In the genomic region with DNA sequence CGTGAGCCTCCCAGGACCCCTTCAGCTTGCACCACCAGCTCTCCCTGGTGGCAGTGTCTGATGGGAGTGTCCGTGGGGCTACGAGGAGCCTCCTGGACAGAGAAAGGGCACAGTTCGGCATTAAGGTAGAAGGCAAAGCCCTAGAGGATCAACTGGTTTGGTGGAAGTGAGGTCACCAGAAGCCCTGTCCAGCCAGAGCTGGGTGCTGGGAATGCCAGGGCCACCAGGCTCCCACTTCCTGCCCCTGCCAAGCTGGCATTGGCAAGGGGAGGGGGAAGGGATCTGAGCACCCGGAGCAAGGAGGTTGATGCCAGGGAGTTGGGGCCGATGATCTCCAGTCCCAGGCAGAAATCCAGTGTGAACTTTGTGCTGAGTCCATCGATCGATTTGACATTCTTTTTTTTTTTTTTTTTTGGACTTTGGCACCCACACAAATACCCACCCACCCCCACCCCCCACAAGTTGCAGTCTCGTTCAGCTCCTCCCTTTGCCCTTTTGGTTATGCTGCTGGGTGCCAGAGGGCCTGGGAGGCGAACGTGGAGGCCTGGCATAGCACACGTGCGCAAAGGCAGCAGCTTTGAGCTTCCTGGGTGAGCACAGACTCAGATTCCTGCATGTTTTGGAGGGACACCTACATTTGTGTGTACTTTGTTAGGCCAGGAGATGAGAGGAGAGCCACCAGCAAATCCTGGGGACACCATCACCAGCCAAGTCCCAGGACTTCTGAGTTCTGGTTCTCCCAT, we compare ENCODE assay signal across 1 cellular context.
TF ChIP-seq lines count a peak whose summit lies in the region.

No MANE protein-coding gene starts in this region.

TF ChIP-seq in HepG2, 621 proteins besides CTCF, POLR2A, EP300 and RAD21 (continues in another document):
- TF ChIP-seq IRX3 (CRISPR knock-in tag; IDR thresholded peaks at IDR 0.05; ENCODE audit: borderline replicate concordance, low read depth) (peak; percentile 76; the same call in 1 of the 2 replicates), ZFYVE20 (CRISPR knock-in tag; IDR thresholded peaks at IDR 0.05; ENCODE audit: borderline replicate concordance, low read depth) (peak; percentile 61; the same call in 1 of the 2 replicates), SIX4 (CRISPR knock-in tag; IDR thresholded peaks at IDR 0.05) (no peak), THYN1 (CRISPR knock-in tag; IDR thresholded peaks at IDR 0.05; ENCODE audit: borderline replicate concordance, low read depth) (no peak), TSC22D2 (CRISPR knock-in tag; IDR thresholded peaks at IDR 0.05; ENCODE audit: borderline replicate concordance) (no peak), MXI1 (IDR thresholded peaks at IDR 0.05; ENCODE audit: borderline replicate concordance, low read depth, low read length) (peak; percentile 98), ZNF253 (CRISPR knock-in tag; IDR thresholded peaks at IDR 0.05; ENCODE audit: borderline replicate concordance) (no peak), ZNF850 (CRISPR knock-in tag; conservative IDR thresholded peaks at IDR 0.05) (no peak), ZNF232 (CRISPR knock-in tag; IDR thresholded peaks at IDR 0.05; ENCODE audit: borderline replicate concordance) (peak; percentile 96), CBX2 (IDR thresholded peaks at IDR 0.05; ENCODE audit: low read depth, low read length) (no peak), CBX2 (CRISPR knock-in tag; IDR thresholded peaks at IDR 0.05; ENCODE audit: low read depth) (no peak), ZBTB7A (CRISPR knock-in tag; IDR thresholded peaks at IDR 0.05) (peak; percentile 89), ZNF101 (CRISPR knock-in tag; IDR thresholded peaks at IDR 0.05; ENCODE audit: borderline replicate concordance, low read depth) (no peak), ZNF33A (CRISPR knock-in tag; IDR thresholded peaks at IDR 0.05; ENCODE audit: borderline replicate concordance) (no peak), ARNT (IDR thresholded peaks at IDR 0.05) (no peak), U2AF2 (IDR thresholded peaks at IDR 0.05; ENCODE audit: low read depth, low read length) (no peak), ISX (CRISPR knock-in tag; conservative IDR thresholded peaks at IDR 0.05) (0 out of 2 replicates have a peak, but pooled peaks have one; percentile 65), ZNF441 (CRISPR knock-in tag; IDR thresholded peaks at IDR 0.05; ENCODE audit: borderline replicate concordance) (no peak; the same call in none of the 2 replicates), RARA (CRISPR knock-in tag; IDR thresholded peaks at IDR 0.05) (peak; percentile 81), ZNF660 (CRISPR knock-in tag; IDR thresholded peaks at IDR 0.05; ENCODE audit: borderline replicate concordance, low read depth) (no peak), CBX5 (CRISPR knock-in tag; IDR thresholded peaks at IDR 0.05; ENCODE audit: borderline replicate concordance) (peak; percentile 47; the same call in 1 of the 2 replicates), ZNF3 (CRISPR knock-in tag; IDR thresholded peaks at IDR 0.05) (peak; percentile 20; the same call in 1 of the 2 replicates), TP53 (CRISPR knock-in tag; conservative IDR thresholded peaks at IDR 0.05) (peak; percentile 50; the same call in 1 of the 2 replicates), BHLHE40 (IDR thresholded peaks at IDR 0.05; ENCODE audit: low read length) (peak; percentile 93), ASH2L (IDR thresholded peaks at IDR 0.05; ENCODE audit: insufficient read length, low read depth, low read length) (peak; percentile 87), ZNF33B (CRISPR knock-in tag; IDR thresholded peaks at IDR 0.05) (no peak), ZNF205 (CRISPR knock-in tag; IDR thresholded peaks at IDR 0.05) (0 out of 2 replicates have a peak, but pooled peaks have one; percentile 26), ZNF260 (CRISPR knock-in tag; IDR thresholded peaks at IDR 0.05; ENCODE audit: borderline replicate concordance, low read depth) (no peak), ZMYM2 (CRISPR knock-in tag; IDR thresholded peaks at IDR 0.05) (peak; percentile 89), ZNF776 (CRISPR knock-in tag; IDR thresholded peaks at IDR 0.05) (peak; percentile 45; the same call in 1 of the 2 replicates), NFE2 (CRISPR knock-in tag; IDR thresholded peaks at IDR 0.05) (no peak), DNMT1 (CRISPR knock-in tag; IDR thresholded peaks at IDR 0.05) (no peak), KLF13 (CRISPR knock-in tag; IDR thresholded peaks at IDR 0.05) (no peak)
- TF ChIP-seq, protein P1, sequence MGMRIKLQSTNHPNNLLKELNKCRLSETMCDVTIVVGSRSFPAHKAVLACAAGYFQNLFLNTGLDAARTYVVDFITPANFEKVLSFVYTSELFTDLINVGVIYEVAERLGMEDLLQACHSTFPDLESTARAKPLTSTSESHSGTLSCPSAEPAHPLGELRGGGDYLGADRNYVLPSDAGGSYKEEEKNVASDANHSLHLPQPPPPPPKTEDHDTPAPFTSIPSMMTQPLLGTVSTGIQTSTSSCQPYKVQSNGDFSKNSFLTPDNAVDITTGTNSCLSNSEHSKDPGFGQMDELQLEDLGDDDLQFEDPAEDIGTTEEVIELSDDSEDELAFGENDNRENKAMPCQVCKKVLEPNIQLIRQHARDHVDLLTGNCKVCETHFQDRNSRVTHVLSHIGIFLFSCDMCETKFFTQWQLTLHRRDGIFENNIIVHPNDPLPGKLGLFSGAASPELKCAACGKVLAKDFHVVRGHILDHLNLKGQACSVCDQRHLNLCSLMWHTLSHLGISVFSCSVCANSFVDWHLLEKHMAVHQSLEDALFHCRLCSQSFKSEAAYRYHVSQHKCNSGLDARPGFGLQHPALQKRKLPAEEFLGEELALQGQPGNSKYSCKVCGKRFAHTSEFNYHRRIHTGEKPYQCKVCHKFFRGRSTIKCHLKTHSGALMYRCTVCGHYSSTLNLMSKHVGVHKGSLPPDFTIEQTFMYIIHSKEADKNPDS (CRISPR knock-in tag; IDR thresholded peaks at IDR 0.05): no peak
- TF ChIP-seq, protein P2, sequence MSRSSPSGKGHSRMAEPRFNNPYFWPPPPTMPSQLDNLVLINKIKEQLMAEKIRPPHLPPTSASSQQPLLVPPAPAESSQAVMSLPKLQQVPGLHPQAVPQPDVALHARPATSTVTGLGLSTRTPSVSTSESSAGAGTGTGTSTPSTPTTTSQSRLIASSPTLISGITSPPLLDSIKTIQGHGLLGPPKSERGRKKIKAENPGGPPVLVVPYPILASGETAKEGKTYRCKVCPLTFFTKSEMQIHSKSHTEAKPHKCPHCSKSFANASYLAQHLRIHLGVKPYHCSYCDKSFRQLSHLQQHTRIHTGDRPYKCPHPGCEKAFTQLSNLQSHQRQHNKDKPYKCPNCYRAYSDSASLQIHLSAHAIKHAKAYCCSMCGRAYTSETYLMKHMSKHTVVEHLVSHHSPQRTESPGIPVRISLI (CRISPR knock-in tag; IDR thresholded peaks at IDR 0.05; ENCODE audit: borderline replicate concordance): peak; percentile 100
- TF ChIP-seq, protein P3, sequence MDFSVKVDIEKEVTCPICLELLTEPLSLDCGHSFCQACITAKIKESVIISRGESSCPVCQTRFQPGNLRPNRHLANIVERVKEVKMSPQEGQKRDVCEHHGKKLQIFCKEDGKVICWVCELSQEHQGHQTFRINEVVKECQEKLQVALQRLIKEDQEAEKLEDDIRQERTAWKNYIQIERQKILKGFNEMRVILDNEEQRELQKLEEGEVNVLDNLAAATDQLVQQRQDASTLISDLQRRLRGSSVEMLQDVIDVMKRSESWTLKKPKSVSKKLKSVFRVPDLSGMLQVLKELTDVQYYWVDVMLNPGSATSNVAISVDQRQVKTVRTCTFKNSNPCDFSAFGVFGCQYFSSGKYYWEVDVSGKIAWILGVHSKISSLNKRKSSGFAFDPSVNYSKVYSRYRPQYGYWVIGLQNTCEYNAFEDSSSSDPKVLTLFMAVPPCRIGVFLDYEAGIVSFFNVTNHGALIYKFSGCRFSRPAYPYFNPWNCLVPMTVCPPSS (IDR thresholded peaks at IDR 0.05): no peak
- TF ChIP-seq, protein P4, sequence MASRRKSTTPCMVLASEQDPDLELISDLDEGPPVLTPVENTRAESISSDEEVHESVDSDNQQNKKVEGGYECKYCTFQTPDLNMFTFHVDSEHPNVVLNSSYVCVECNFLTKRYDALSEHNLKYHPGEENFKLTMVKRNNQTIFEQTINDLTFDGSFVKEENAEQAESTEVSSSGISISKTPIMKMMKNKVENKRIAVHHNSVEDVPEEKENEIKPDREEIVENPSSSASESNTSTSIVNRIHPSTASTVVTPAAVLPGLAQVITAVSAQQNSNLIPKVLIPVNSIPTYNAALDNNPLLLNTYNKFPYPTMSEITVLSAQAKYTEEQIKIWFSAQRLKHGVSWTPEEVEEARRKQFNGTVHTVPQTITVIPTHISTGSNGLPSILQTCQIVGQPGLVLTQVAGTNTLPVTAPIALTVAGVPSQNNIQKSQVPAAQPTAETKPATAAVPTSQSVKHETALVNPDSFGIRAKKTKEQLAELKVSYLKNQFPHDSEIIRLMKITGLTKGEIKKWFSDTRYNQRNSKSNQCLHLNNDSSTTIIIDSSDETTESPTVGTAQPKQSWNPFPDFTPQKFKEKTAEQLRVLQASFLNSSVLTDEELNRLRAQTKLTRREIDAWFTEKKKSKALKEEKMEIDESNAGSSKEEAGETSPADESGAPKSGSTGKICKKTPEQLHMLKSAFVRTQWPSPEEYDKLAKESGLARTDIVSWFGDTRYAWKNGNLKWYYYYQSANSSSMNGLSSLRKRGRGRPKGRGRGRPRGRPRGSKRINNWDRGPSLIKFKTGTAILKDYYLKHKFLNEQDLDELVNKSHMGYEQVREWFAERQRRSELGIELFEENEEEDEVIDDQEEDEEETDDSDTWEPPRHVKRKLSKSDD (CRISPR knock-in tag; IDR thresholded peaks at IDR 0.05; ENCODE audit: low read depth): peak; percentile 80
- TF ChIP-seq, protein P5, sequence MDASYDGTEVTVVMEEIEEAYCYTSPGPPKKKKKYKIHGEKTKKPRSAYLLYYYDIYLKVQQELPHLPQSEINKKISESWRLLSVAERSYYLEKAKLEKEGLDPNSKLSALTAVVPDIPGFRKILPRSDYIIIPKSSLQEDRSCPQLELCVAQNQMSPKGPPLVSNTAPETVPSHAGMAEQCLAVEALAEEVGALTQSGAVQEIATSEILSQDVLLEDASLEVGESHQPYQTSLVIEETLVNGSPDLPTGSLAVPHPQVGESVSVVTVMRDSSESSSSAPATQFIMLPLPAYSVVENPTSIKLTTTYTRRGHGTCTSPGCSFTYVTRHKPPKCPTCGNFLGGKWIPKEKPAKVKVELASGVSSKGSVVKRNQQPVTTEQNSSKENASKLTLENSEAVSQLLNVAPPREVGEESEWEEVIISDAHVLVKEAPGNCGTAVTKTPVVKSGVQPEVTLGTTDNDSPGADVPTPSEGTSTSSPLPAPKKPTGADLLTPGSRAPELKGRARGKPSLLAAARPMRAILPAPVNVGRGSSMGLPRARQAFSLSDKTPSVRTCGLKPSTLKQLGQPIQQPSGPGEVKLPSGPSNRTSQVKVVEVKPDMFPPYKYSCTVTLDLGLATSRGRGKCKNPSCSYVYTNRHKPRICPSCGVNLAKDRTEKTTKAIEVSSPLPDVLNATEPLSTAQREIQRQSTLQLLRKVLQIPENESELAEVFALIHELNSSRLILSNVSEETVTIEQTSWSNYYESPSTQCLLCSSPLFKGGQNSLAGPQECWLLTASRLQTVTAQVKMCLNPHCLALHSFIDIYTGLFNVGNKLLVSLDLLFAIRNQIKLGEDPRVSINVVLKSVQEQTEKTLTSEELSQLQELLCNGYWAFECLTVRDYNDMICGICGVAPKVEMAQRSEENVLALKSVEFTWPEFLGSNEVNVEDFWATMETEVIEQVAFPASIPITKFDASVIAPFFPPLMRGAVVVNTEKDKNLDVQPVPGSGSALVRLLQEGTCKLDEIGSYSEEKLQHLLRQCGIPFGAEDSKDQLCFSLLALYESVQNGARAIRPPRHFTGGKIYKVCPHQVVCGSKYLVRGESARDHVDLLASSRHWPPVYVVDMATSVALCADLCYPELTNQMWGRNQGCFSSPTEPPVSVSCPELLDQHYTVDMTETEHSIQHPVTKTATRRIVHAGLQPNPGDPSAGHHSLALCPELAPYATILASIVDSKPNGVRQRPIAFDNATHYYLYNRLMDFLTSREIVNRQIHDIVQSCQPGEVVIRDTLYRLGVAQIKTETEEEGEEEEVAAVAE (CRISPR knock-in tag; IDR thresholded peaks at IDR 0.05; ENCODE audit: borderline replicate concordance): peak; percentile 63; the same call in 1 of the 2 replicates
- TF ChIP-seq, protein P6, sequence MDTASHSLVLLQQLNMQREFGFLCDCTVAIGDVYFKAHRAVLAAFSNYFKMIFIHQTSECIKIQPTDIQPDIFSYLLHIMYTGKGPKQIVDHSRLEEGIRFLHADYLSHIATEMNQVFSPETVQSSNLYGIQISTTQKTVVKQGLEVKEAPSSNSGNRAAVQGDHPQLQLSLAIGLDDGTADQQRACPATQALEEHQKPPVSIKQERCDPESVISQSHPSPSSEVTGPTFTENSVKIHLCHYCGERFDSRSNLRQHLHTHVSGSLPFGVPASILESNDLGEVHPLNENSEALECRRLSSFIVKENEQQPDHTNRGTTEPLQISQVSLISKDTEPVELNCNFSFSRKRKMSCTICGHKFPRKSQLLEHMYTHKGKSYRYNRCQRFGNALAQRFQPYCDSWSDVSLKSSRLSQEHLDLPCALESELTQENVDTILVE (CRISPR knock-in tag; IDR thresholded peaks at IDR 0.05): no peak; the same call in 1 of the 2 replicates
- TF ChIP-seq, protein P7, sequence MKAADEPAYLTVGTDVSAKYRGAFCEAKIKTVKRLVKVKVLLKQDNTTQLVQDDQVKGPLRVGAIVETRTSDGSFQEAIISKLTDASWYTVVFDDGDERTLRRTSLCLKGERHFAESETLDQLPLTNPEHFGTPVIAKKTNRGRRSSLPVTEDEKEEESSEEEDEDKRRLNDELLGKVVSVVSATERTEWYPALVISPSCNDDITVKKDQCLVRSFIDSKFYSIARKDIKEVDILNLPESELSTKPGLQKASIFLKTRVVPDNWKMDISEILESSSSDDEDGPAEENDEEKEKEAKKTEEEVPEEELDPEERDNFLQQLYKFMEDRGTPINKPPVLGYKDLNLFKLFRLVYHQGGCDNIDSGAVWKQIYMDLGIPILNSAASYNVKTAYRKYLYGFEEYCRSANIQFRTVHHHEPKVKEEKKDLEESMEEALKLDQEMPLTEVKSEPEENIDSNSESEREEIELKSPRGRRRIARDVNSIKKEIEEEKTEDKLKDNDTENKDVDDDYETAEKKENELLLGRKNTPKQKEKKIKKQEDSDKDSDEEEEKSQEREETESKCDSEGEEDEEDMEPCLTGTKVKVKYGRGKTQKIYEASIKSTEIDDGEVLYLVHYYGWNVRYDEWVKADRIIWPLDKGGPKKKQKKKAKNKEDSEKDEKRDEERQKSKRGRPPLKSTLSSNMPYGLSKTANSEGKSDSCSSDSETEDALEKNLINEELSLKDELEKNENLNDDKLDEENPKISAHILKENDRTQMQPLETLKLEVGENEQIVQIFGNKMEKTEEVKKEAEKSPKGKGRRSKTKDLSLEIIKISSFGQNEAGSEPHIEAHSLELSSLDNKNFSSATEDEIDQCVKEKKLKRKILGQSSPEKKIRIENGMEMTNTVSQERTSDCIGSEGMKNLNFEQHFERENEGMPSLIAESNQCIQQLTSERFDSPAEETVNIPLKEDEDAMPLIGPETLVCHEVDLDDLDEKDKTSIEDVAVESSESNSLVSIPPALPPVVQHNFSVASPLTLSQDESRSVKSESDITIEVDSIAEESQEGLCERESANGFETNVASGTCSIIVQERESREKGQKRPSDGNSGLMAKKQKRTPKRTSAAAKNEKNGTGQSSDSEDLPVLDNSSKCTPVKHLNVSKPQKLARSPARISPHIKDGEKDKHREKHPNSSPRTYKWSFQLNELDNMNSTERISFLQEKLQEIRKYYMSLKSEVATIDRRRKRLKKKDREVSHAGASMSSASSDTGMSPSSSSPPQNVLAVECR (CRISPR knock-in tag; IDR thresholded peaks at IDR 0.05; ENCODE audit: borderline replicate concordance): peak; percentile 86
- TF ChIP-seq, protein P8, sequence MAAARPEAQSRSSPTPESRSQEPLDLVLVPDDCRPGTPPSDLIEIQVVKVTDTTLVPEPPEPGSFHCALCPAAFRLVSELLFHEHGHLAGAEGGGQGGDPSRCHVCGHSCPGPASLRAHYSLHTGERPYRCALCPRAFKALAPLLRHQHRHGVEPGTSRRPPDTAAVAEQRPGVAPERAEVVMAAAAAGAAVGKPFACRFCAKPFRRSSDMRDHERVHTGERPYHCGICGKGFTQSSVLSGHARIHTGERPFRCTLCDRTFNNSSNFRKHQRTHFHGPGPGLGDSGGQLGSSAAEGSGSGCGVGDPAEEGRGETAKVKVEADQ (CRISPR knock-in tag; IDR thresholded peaks at IDR 0.05; ENCODE audit: borderline replicate concordance): no peak; the same call in 1 of the 2 replicates
